In the genomic region with DNA sequence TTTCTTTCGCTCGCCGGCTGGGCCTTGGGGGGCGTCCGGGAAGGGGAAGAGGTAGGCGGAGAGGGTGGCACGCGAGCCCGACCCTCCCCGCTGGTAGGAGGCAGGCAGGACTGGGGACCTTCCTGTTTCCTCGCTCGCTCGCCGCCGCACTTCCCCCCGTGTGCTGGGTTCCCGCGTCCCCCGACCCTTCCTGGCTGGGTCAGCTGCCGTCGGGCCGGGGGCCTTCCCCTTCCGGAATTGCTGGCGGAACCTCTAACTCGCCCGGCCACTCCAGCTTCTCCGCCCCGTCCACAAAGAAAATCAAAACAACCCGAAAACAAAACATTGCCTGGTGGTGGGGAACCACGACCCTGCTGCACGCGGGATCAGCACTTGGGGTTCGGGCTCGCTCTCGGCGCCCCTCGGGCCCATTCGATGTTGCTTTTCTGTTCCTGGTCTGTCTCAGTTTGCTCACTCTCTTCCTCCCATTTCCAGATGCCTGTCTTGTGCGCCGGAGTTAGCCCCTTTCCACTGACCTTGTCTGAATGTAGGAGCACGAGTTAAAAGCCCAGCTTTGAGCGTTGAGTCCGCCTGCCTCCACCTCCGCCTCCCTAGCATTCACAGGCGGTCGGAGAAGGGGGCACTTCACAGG, we compare ENCODE assay signal across 8 cellular contexts. TPM values are rescaled to one million over a fixed set of nuclear protein-coding genes. Genes with fewer than 3 reads are reported as not detected.
DNase-seq lines count a peak whose midpoint lies in the region; ATAC-seq and TF ChIP-seq lines count a peak whose summit lies in the region.

No MANE protein-coding gene starts in this region.

- peak in 3 of 5 donors; percentile 7 to 52 (median 29) for DNase-seq in CD8-positive, alpha-beta memory T cell
- DNase-seq in OCI-M1 (lab: John Stamatoyannopoulos, UW) (peak; percentile 62), mammary epithelial cell (peak; percentile 39), immature natural killer cell (peak in 1 of 3 donors; percentile 23)

- H3K27ac Mint-ChIP-seq in CD8-positive, alpha-beta memory T cell: peak overlapping the region; percentile 74 to 100 (median 98)
- peak overlapping the region; percentile 95 to 99 (median 98) for H3K27ac Mint-ChIP-seq in immature natural killer cell

- peak overlapping the region; percentile 91 for H3K4me2 ChIP-seq in mammary epithelial cell (ENCODE audit: insufficient read depth, low read depth, low read length)
- H3K4me2 ChIP-seq in skeletal muscle satellite cell (ENCODE audit: low read length): peak overlapping the region; percentile 95

- no peaks in the 10 kb centered on the region for H3K9me3 ChIP-seq in CD8-positive, alpha-beta memory T cell (ENCODE audit: low read length)
- H3K9me3 ChIP-seq in mammary epithelial cell (replicated peaks; ENCODE audit: insufficient read depth, low read length) (no peaks in the 10 kb centered on the region), skeletal muscle satellite cell (replicated peaks; ENCODE audit: low read length) (no peaks in the 10 kb centered on the region)

- peaks cover 0 to 3% of the 10 kb centered on the region in 2 donors for H3K27me3 Mint-ChIP-seq in CD8-positive, alpha-beta memory T cell
- H3K27me3 Mint-ChIP-seq in immature natural killer cell (ENCODE audit: low read depth in 3 of 3): peaks cover 11 to 15% (median 14%) of the 10 kb centered on the region in 3 donors

- peaks cover 0 to 27% (median 0%) of the 10 kb centered on the region in 3 donors for H3K36me3 Mint-ChIP-seq in CD8-positive, alpha-beta memory T cell
- H3K36me3 Mint-ChIP-seq in immature natural killer cell: peaks cover 0 to 5% (median 0%) of the 10 kb centered on the region in 3 donors

- no TSS peak for BruUV-seq in mammary epithelial cell (replicated peaks; lab: Mats Ljungman, UMichigan)

- no peaks in the 10 kb centered on the region for H3K36me3 ChIP-seq in CD8-positive, alpha-beta memory T cell (ENCODE audit: insufficient read depth, low read length)
- H3K36me3 ChIP-seq in mammary epithelial cell (ENCODE audit: insufficient read depth, low read length) (no peaks in the 10 kb centered on the region), skeletal muscle satellite cell (ENCODE audit: insufficient read depth, low read length) (no peaks in the 10 kb centered on the region)

- peak overlapping the region; percentile 98 for H3K9ac ChIP-seq in mammary epithelial cell (ENCODE audit: insufficient read depth, low read length)
- peak overlapping the region; percentile 96 for H3K9ac ChIP-seq in skeletal muscle satellite cell (ENCODE audit: low read depth, low read length)

- H3K4me3 ChIP-seq in CD8-positive, alpha-beta memory T cell (ENCODE audit: low read length): peak overlapping the region; percentile 96
- H3K4me3 ChIP-seq in mammary epithelial cell (replicated peaks in 1 of 3; ENCODE audit: insufficient read depth in 1 of 3, low read depth in 2 of 3, low read length in 3 of 3) (peak overlapping the region; percentile 98 to 100 (median 99)), skeletal muscle satellite cell (ENCODE audit: low read length) (peak overlapping the region; percentile 95)

- H3K27me3 ChIP-seq in CD8-positive, alpha-beta memory T cell (ENCODE audit: insufficient read depth, low read length, poor library complexity, severe bottlenecking): no peaks in the 10 kb centered on the region
- H3K27me3 ChIP-seq in mammary epithelial cell (ENCODE audit: insufficient read depth, low read length) (no peaks in the 10 kb centered on the region), skeletal muscle satellite cell (ENCODE audit: control insufficient read depth, insufficient read depth, low read length) (no peaks in the 10 kb centered on the region)

- H3K4me1 Mint-ChIP-seq in CD8-positive, alpha-beta memory T cell: peaks cover 51 to 61% (median 53%) of the 10 kb centered on the region in 3 donors
- peaks cover 49 to 57% of the 10 kb centered on the region in 2 donors for H3K4me1 Mint-ChIP-seq in immature natural killer cell

- peaks cover 66% of the 10 kb centered on the region for H3K79me2 ChIP-seq in mammary epithelial cell (ENCODE audit: insufficient read depth, low read length)

- 3% methylated on average over 14 of the region's 46 CpGs for WGBS in mammary epithelial cell (ENCODE audit: low coverage, missing lambda C conversion rate)

- peak overlapping the region; percentile 93 for H3K27ac ChIP-seq in CD8-positive, alpha-beta memory T cell (ENCODE audit: low read depth, low read length)
- H3K27ac ChIP-seq in mammary epithelial cell (ENCODE audit: insufficient read depth, low read depth, low read length): peak overlapping the region; percentile 73

- intact Hi-C loops in mammary epithelial cell (cut with micrococcal nuclease): loop anchor here (2.0 to 10.0 kb wide), 2 partner anchors 140 to 292 kb away; partner anchors contain the start of genes ATG2B, GSKIP and VRK1

- ATAC-seq in GM19035 (IDR thresholded peaks at IDR 0.05; ENCODE audit: unreplicated experiment) (peak; percentile 38), HG03175 (IDR thresholded peaks at IDR 0.05; ENCODE audit: unreplicated experiment) (peak; percentile 39), GM18519 (IDR thresholded peaks at IDR 0.05; ENCODE audit: low FRiP score, unreplicated experiment) (no peak)

- no peak for TF ChIP-seq CTCF in mammary epithelial cell (conservative IDR thresholded peaks at IDR 0.05 in 1 of 2, IDR thresholded peaks at IDR 0.05 in 1 of 2; ENCODE audit: extremely low read depth in 1 of 2, insufficient read depth in 1 of 2, low read depth in 1 of 2, low read length in 2 of 2)

- H3K4me1 ChIP-seq in CD8-positive, alpha-beta memory T cell (ENCODE audit: insufficient read depth, low read length): peaks cover 46% of the 10 kb centered on the region
- H3K4me1 ChIP-seq in mammary epithelial cell (ENCODE audit: insufficient read depth, low read length): peaks cover 6% of the 10 kb centered on the region
- H3K4me1 ChIP-seq in skeletal muscle satellite cell (ENCODE audit: control insufficient read depth, insufficient read depth, low read length): peaks cover 11% of the 10 kb centered on the region

- peaks cover 5% of the 10 kb centered on the region for H4K20me1 ChIP-seq in mammary epithelial cell (ENCODE audit: insufficient read depth, low read length)

- H3K9me3 Mint-ChIP-seq in CD8-positive, alpha-beta memory T cell: no peaks in the 10 kb centered on the region
- no peaks in the 10 kb centered on the region for H3K9me3 Mint-ChIP-seq in immature natural killer cell

- peak overlapping the region; percentile 88 to 99 (median 97) for H3K4me3 Mint-ChIP-seq in CD8-positive, alpha-beta memory T cell
- H3K4me3 Mint-ChIP-seq in immature natural killer cell: peak overlapping the region; percentile 95 to 99 (median 99)

- CTCF ChIA-PET in CD8-positive, alpha-beta memory T cell (lab: Charles Lee): no interaction called here
- CTCF ChIA-PET in mammary epithelial cell (lab: Charles Lee; ENCODE audit: low non-redundant PET): no interaction called here

- dilution Hi-C loops in mammary epithelial cell (cut with HindIII; ENCODE audit: low sequenced_read_pairs): no loop called here

- in situ Hi-C loops in mammary epithelial cell (cut with MboI; ENCODE audit: low sequenced_read_pairs in 2 of 2): no loop called here

- peak overlapping the region; percentile 94 for H2AFZ ChIP-seq in mammary epithelial cell (ENCODE audit: low read depth, low read length)

- POLR2A ChIA-PET in CD8-positive, alpha-beta memory T cell (lab: Charles Lee): interaction anchor here (1.0 kb wide), 1 partner anchor 9 kb away, joined by 5 read pairs; no protein-coding TSS in a partner anchor

RNA-seq across cellular contexts. Expression of gene PAPOLA, which starts 0.6 kb away (rescaled TPM):
- 100 to 1,000 TPM; 184 to 186 TPM for total RNA-seq in CD8-positive, alpha-beta memory T cell
- polyA plus RNA-seq in CD8-positive, alpha-beta memory T cell: 67.7 TPM
- 100 to 1,000 TPM; 117 to 152 TPM for total RNA-seq in mammary epithelial cell
- polyA plus RNA-seq in mammary epithelial cell (97.4 TPM), immature natural killer cell (10 to 100 TPM; 65.8 to 77.1 (median 73.0) TPM)
- 89.9 TPM for polyA minus RNA-seq in mammary epithelial cell
- total RNA-seq in skeletal muscle satellite cell (2012; rRNA removed): 80.8 and 94.8 TPM in 2 replicates
